ENCODE assay signal across 1 cellular context in the genomic region with DNA sequence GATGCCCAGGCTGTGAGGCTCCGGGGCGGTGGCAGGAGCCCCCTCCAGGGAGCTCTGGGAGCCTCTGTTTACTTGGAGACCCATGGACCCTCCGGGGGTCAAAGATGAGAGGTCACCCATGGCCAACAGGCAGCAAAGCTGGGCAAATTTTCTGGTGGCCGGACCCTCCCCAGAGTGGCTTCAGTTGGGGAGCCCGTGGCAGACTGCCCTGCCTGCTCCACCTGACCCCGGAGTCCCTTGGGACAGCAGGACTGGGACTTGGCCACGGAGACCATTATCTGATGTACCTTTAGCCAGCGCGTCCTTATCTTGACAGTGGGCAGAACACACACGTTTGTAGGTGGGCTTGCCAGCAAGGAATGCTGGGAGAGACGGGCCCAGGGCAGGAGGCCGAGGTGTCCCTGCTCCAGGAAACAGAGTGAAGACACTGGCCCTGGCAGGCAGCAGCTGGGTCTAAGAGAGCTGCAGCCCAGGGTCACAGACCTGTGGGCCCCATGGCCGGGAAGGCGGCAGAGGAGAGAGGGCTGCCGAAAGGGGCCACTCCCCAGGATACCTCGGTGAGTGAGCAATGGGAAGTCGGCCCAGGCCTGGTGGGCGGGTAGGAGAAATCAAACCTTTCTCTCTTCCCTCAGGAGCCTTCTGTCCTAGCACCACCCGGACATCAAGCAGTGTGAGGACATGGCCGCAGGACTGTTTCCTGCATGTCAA.
TF ChIP-seq lines count a peak whose summit lies in the region.

A gene (minus strand): TSS at position 280 of the 708 bp plus-strand sequence. CDS start 160 bp downstream, at position 120.
A gene (plus strand): TSS at position 412 of the 708 bp plus-strand sequence. CDS start 83 bp downstream, at position 495.

TF ChIP-seq in IMR-90, 13 proteins besides CTCF, POLR2A, EP300 and RAD21:
- no peak for TF ChIP-seq CHD1 (IDR thresholded peaks at IDR 0.05; ENCODE audit: low read depth, low read length)
- no peak for TF ChIP-seq CEBPB (IDR thresholded peaks at IDR 0.05; ENCODE audit: low read depth, low read length)
- no peak for TF ChIP-seq SMC3 (IDR thresholded peaks at IDR 0.05; ENCODE audit: low read depth, low read length)
- TF ChIP-seq FOS (IDR thresholded peaks at IDR 0.05; ENCODE audit: low read depth, low read length) = no peak
- TF ChIP-seq, protein P1, sequence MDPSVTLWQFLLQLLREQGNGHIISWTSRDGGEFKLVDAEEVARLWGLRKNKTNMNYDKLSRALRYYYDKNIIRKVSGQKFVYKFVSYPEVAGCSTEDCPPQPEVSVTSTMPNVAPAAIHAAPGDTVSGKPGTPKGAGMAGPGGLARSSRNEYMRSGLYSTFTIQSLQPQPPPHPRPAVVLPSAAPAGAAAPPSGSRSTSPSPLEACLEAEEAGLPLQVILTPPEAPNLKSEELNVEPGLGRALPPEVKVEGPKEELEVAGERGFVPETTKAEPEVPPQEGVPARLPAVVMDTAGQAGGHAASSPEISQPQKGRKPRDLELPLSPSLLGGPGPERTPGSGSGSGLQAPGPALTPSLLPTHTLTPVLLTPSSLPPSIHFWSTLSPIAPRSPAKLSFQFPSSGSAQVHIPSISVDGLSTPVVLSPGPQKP (IDR thresholded peaks at IDR 0.05; ENCODE audit: borderline replicate concordance, low read depth, low read length) = no peak
- no peak for TF ChIP-seq RFX5 (IDR thresholded peaks at IDR 0.05; ENCODE audit: low read depth, low read length)
- TF ChIP-seq MAFK (IDR thresholded peaks at IDR 0.05; ENCODE audit: low read depth, low read length) = no peak
- TF ChIP-seq, protein P2, sequence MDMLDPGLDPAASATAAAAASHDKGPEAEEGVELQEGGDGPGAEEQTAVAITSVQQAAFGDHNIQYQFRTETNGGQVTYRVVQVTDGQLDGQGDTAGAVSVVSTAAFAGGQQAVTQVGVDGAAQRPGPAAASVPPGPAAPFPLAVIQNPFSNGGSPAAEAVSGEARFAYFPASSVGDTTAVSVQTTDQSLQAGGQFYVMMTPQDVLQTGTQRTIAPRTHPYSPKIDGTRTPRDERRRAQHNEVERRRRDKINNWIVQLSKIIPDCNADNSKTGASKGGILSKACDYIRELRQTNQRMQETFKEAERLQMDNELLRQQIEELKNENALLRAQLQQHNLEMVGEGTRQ (IDR thresholded peaks at IDR 0.05; ENCODE audit: low read depth, low read length) = no peak
- TF ChIP-seq BHLHE40 (IDR thresholded peaks at IDR 0.05; ENCODE audit: low read depth, low read length) = no peak
- no peak for TF ChIP-seq NFE2L2 (IDR thresholded peaks at IDR 0.05; ENCODE audit: low read depth, low read length)
- no peak for TF ChIP-seq RCOR1 (IDR thresholded peaks at IDR 0.05; ENCODE audit: insufficient replicate concordance, low read length)
- no peak for TF ChIP-seq MXI1 (IDR thresholded peaks at IDR 0.05; ENCODE audit: borderline replicate concordance, low read depth, low read length)
